In the genomic region with DNA sequence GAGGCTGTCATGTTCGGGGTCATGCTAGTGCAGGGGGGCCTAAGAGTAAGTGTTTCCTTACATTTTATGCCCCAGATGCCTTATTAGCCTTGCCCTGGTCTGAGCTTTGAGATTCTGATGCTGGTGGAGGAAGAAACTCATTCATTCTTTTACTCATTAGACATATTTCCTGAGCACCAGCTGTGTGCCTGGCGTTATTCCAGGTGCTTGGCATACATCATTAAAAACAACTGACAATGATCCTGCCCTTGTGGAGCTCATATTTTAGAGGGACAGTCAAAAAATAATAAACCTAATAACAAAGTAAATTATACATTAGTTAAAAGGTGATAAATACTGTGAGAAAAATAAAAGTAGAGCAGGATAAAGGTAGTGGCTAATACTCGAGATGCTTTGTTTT, we compare ENCODE assay signal across 17 cellular contexts.
"Had no signal": no experiment of that assay in that cellular context is flagged by ENCODE, and none has a peak within 500 bp of the region (broad histone marks: within the 10 kb centered on the region; RNA-seq: fewer than 3 reads in every experiment).

No MANE protein-coding gene starts in this region.

- H3K36me3 ChIP-seq: cardiac muscle cell, colonic mucosa, gastroesophageal sphincter, thoracic aorta had no signal

- H3K4me3 Mint-ChIP-seq: activated B cell treated with CpG ODN at 0.5 μM for 24 hours; activated CD4-positive, alpha-beta T cell treated with anti-CD3 and anti-CD28 coated beads, Interleukin-2, amount 10 ng/mL, durations not matched to agents 24 days and 14 days; activated naive CD4-positive, alpha-beta T cell treated with anti-CD3 and anti-CD28 coated beads, Interleukin-2, amount 10 ng/mL, durations not matched to agents 7 days and 5 days; activated T-helper 17 cell treated with anti-CD3 and anti-CD28 coated beads, Interleukin-2, amount 50 U/mL, for 72 hours; nephron progenitor cell; stimulated activated naive CD8-positive, alpha-beta T cell treated with anti-CD3 and anti-CD28 coated beads, Interleukin-15, amount 100 ng/mL, for 72 hours had no signal

- H3K27ac Mint-ChIP-seq: activated B cell treated with CpG ODN at 0.5 μM for 24 hours; activated CD4-positive, alpha-beta T cell treated with anti-CD3 and anti-CD28 coated beads, Interleukin-2, amount 10 ng/mL, durations not matched to agents 24 days and 14 days; activated naive CD4-positive, alpha-beta T cell treated with anti-CD3 and anti-CD28 coated beads, Interleukin-2, amount 10 ng/mL, durations not matched to agents 7 days and 5 days; activated T-helper 17 cell treated with anti-CD3 and anti-CD28 coated beads, Interleukin-2, amount 50 U/mL, for 72 hours; nephron progenitor cell; stimulated activated naive CD8-positive, alpha-beta T cell treated with anti-CD3 and anti-CD28 coated beads, Interleukin-15, amount 100 ng/mL, for 72 hours had no signal

- H3K36me3 Mint-ChIP-seq: activated naive CD4-positive, alpha-beta T cell treated with anti-CD3 and anti-CD28 coated beads, Interleukin-2, amount 10 ng/mL, durations not matched to agents 7 days and 5 days had no signal

- H3K27ac ChIP-seq: cardiac muscle cell, colonic mucosa, gastroesophageal sphincter, hepatocyte had no signal

- H3K9me3 Mint-ChIP-seq: activated B cell treated with CpG ODN at 0.5 μM for 24 hours; activated CD4-positive, alpha-beta T cell treated with anti-CD3 and anti-CD28 coated beads, Interleukin-2, amount 10 ng/mL, durations not matched to agents 24 days and 14 days; activated naive CD4-positive, alpha-beta T cell treated with anti-CD3 and anti-CD28 coated beads, Interleukin-2, amount 10 ng/mL, durations not matched to agents 7 days and 5 days; nephron progenitor cell; stimulated activated naive CD8-positive, alpha-beta T cell treated with anti-CD3 and anti-CD28 coated beads, Interleukin-15, amount 100 ng/mL, for 72 hours had no signal

- H3K27me3 Mint-ChIP-seq: activated B cell treated with CpG ODN at 0.5 μM for 24 hours; activated CD4-positive, alpha-beta T cell treated with anti-CD3 and anti-CD28 coated beads, Interleukin-2, amount 10 ng/mL, durations not matched to agents 24 days and 14 days; activated naive CD4-positive, alpha-beta T cell treated with anti-CD3 and anti-CD28 coated beads, Interleukin-2, amount 10 ng/mL, durations not matched to agents 7 days and 5 days; stimulated activated naive CD8-positive, alpha-beta T cell treated with anti-CD3 and anti-CD28 coated beads, Interleukin-15, amount 100 ng/mL, for 72 hours had no signal

- H3K4me1 Mint-ChIP-seq: activated B cell treated with CpG ODN at 0.5 μM for 24 hours; activated CD4-positive, alpha-beta T cell treated with anti-CD3 and anti-CD28 coated beads, Interleukin-2, amount 10 ng/mL, durations not matched to agents 24 days and 14 days; activated naive CD4-positive, alpha-beta T cell treated with anti-CD3 and anti-CD28 coated beads, Interleukin-2, amount 10 ng/mL, durations not matched to agents 7 days and 5 days; activated T-helper 17 cell treated with anti-CD3 and anti-CD28 coated beads, Interleukin-2, amount 50 U/mL, for 72 hours; nephron progenitor cell; stimulated activated naive CD8-positive, alpha-beta T cell treated with anti-CD3 and anti-CD28 coated beads, Interleukin-15, amount 100 ng/mL, for 72 hours had no signal

- H3K9me3 ChIP-seq: colonic mucosa, gastroesophageal sphincter, thoracic aorta had no signal

- H3K27me3 ChIP-seq: colonic mucosa, gastroesophageal sphincter, hepatocyte had no signal

- ATAC-seq: activated T-helper 17 cell treated with anti-CD3 and anti-CD28 coated beads, Interleukin-2, amount 50 U/mL, for 72 hours; gastroesophageal sphincter; left ventricle myocardium superior; stimulated activated naive CD8-positive, alpha-beta T cell treated with anti-CD3 and anti-CD28 coated beads, Interleukin-15, amount 100 ng/mL, for 72 hours had no signal

- H3K4me2 ChIP-seq: hepatocyte had no signal

- H2AFZ ChIP-seq: hepatocyte had no signal

- DNase-seq: activated B cell treated with CpG ODN at 0.5 μM for 24 hours; activated CD4-positive, alpha-beta T cell treated with anti-CD3 and anti-CD28 coated beads, Interleukin-2, amount 10 ng/mL, durations not matched to agents 24 days and 14 days; activated naive CD4-positive, alpha-beta T cell treated with anti-CD3 and anti-CD28 coated beads, Interleukin-2, amount 10 ng/mL, durations not matched to agents 7 days and 5 days; activated T-cell treated with anti-CD3 and anti-CD28 coated beads for 4 hours; colonic mucosa; kidney; left ventricle myocardium superior; mesendoderm; nephron progenitor cell; stimulated activated CD4-positive, alpha-beta T cell treated with anti-CD3 and anti-CD28 coated beads, Interleukin-15, amount 100 ng/mL, for 24 hours; stimulated activated CD4-positive, alpha-beta T cell treated with anti-CD3 and anti-CD28 coated beads, Interleukin-4, amount 100 ng/mL, for 24 hours; stimulated activated naive CD8-positive, alpha-beta T cell treated with anti-CD3 and anti-CD28 coated beads, Interleukin-15, amount 100 ng/mL, for 72 hours had no signal

- H3K4me3 ChIP-seq: cardiac muscle cell, colonic mucosa, gastroesophageal sphincter, hepatocyte, thoracic aorta had no signal

- H3K4me1 ChIP-seq: colonic mucosa, gastroesophageal sphincter had no signal
